In the genomic region with DNA sequence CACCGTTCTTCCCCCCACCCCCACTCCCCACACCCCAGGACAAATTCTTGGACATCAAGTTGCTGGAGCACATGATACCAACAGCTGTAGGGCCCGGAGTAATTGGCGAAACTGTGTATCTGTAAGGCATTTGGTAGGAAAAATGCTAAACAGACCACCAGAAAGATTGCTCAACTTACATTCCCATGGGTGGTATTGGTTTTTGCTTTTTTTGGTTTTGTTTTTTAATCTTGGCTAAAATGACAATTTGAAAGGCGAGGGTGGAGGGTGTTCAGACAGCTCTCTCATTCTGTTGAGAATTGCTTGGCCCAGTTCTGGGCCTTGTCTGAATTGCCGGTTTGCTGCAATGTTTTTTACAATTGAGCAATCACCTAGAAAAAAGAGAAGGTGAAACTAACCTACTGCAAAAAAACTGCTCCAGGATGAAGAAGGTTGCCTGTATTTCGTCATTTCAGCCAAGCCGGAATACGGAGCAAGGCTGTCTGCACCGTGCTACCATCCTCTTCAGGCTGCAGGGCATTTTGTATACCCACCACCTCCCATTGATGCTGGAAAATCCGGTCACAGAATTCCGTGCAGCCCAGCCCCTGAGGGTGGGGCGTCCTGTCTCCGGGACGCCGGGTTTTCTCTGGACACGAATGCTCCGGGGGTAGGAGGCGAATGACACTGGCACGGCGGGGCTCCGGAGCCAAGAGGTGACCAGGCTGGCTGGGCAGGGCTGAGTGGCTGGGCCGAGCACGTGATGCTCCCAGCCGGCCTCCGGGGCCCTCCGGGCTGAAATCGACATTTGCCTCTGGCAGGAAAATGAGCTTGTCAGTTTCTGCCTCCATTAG, we compare ENCODE assay signal across 8 cellular contexts. TPM values are rescaled to one million over a fixed set of nuclear protein-coding genes. Genes with fewer than 3 reads are reported as not detected.
DNase-seq lines count a peak whose midpoint lies in the region; ATAC-seq and TF ChIP-seq lines count a peak whose summit lies in the region.

A gene (plus strand): TSS at position 777 of the 833 bp plus-strand sequence. CDS start 28,058 bp downstream, outside the sequence.

- peaks cover 4% of the 10 kb centered on the region for H3K79me1 ChIP-seq in trophoblast cell (ENCODE audit: low read length)

- H3K9me2 ChIP-seq in GM23338 (ENCODE audit: insufficient read depth), result no peaks in the 10 kb centered on the region

- H3K4me1 ChIP-seq in GM23338 (ENCODE audit: insufficient read depth) (peaks cover 10% of the 10 kb centered on the region), trophoblast cell (ENCODE audit: control insufficient read depth in 1 of 2, insufficient read depth in 2 of 2, low read length in 2 of 2) (peaks cover 3 to 4% of the 10 kb centered on the region in 2 experiments)

- peak within 1 kb of the TSS; percentile 53 for H3K4me3 ChIP-seq in GM23338
- no peak within 1 kb of the TSS for H3K4me3 ChIP-seq in trophoblast cell (ENCODE audit: low read depth, low read length)

- H2BK120ac ChIP-seq in trophoblast cell (ENCODE audit: insufficient read depth, low read length, poor library complexity), result no peak within 1 kb of the TSS

- ATAC-seq in GM23338 (peak; percentile 93), left cardiac atrium (peak; percentile 91 to 92)
- no peak for ATAC-seq in activated naive CD4-positive, alpha-beta T cell treated with anti-CD3 and anti-CD28 coated beads, Interleukin-2, amount 50 U/mL, for 72 hours

- no peak within 1 kb of the TSS for H3K18ac ChIP-seq in trophoblast cell (ENCODE audit: low read length)

- H3K9me3 ChIP-seq in trophoblast cell (ENCODE audit: insufficient read depth, low read depth, low read length), result no peaks in the 10 kb centered on the region

- TF ChIP-seq CTCF in GM23338 (conservative IDR thresholded peaks at IDR 0.05; ENCODE audit: low read depth in 2 of 2), result no peak

- H3K23ac ChIP-seq in trophoblast cell (ENCODE audit: low read length), result no peak within 1 kb of the TSS

- H3K14ac ChIP-seq in trophoblast cell (ENCODE audit: low read length), result no peak within 1 kb of the TSS

- H3K27ac Mint-ChIP-seq in GM23338, result peak within 1 kb of the TSS; percentile 59; the same call in 1 of the 2 replicates
- no peak within 1 kb of the TSS for H3K27ac Mint-ChIP-seq in activated naive CD4-positive, alpha-beta T cell treated with anti-CD3 and anti-CD28 coated beads, Interleukin-2, amount 50 U/mL, for 72 hours

- H2AFZ ChIP-seq in GM23338 (peak within 1 kb of the TSS; percentile 81; the same call in 1 of the 2 replicates), trophoblast cell (ENCODE audit: insufficient read depth, low read length, poor library complexity) (no peak within 1 kb of the TSS)

- no peak within 1 kb of the TSS for H2BK12ac ChIP-seq in trophoblast cell (ENCODE audit: low read length)

- no peaks in the 10 kb centered on the region for H3K36me3 ChIP-seq in GM23338 (ENCODE audit: insufficient read depth)
- no peaks in the 10 kb centered on the region for H3K36me3 ChIP-seq in trophoblast cell (ENCODE audit: control insufficient read depth in 1 of 2, insufficient read depth in 2 of 2, low read length in 2 of 2)

- no peak within 1 kb of the TSS for H4K12ac ChIP-seq in trophoblast cell (ENCODE audit: low read depth, low read length)

- H3K4me2 ChIP-seq in GM23338 (peak within 1 kb of the TSS; percentile 81), trophoblast cell (ENCODE audit: low read length) (peak within 1 kb of the TSS; percentile 78)

- no peaks in the 10 kb centered on the region for H3K36me3 Mint-ChIP-seq in GM23338 (ENCODE audit: low read depth)
- H3K36me3 Mint-ChIP-seq in activated naive CD4-positive, alpha-beta T cell treated with anti-CD3 and anti-CD28 coated beads, Interleukin-2, amount 50 U/mL, for 72 hours, result no peaks in the 10 kb centered on the region

- DNase-seq in Caki2 (ENCODE audit: low read depth) (peak; percentile 57), GM23338 (ENCODE audit: low spot score) (peak; percentile 67), NCI-H2081 treated with DMSO at 0.1 percent for 48 hours (lab: John Stamatoyannopoulos, UW) (peak; percentile 9), amniotic epithelial cell (ENCODE audit: low read depth) (peak; percentile 53), left cardiac atrium (peak; percentile 73), trophoblast cell (peak; percentile 59 to 79), NK-92 (lab: John Stamatoyannopoulos, UW; ENCODE audit: unreplicated experiment) (no peak)
- no peak for DNase-seq in activated naive CD4-positive, alpha-beta T cell treated with anti-CD3 and anti-CD28 coated beads, Interleukin-2, amount 50 U/mL, for 72 hours (ENCODE audit: low spot score in 2 of 2)

- H3K79me2 ChIP-seq in GM23338 (replicated peaks; ENCODE audit: insufficient read depth), result no peaks in the 10 kb centered on the region
- H3K79me2 ChIP-seq in trophoblast cell (ENCODE audit: control insufficient read depth, insufficient read depth, low read length, poor library complexity), result no peaks in the 10 kb centered on the region

- H3K9ac ChIP-seq in trophoblast cell (ENCODE audit: low read length), result no peak within 1 kb of the TSS

- intact Hi-C loops in left cardiac atrium (cut with DNase I), result no loop called here

- peak within 1 kb of the TSS; percentile 80; the same call in 1 of the 2 replicates for H3K27ac ChIP-seq in GM23338 (ENCODE audit: low read depth)
- H3K27ac ChIP-seq in trophoblast cell (ENCODE audit: low read depth, low read length), result peak within 1 kb of the TSS; percentile 64

- H3K27me3 ChIP-seq in GM23338 (ENCODE audit: insufficient read depth) (peaks cover 8% of the 10 kb centered on the region), trophoblast cell (ENCODE audit: insufficient read depth, low read length) (no peaks in the 10 kb centered on the region)

- H4K20me1 ChIP-seq in GM23338 (replicated peaks; ENCODE audit: insufficient read depth), result no peaks in the 10 kb centered on the region

- H3F3A ChIP-seq in GM23338 (replicated peaks; ENCODE audit: low read depth), result no peaks in the 10 kb centered on the region

- peak within 1 kb of the TSS; percentile 7 for H4K91ac ChIP-seq in trophoblast cell (ENCODE audit: low read depth, low read length)

- in situ Hi-C loops in Caki2 (cut with HindIII; ENCODE audit: low pct_unique_long_range_greater_than_20kb, low sequenced_read_pairs), result no loop called here

- WGBS in trophoblast cell (ENCODE audit: extremely low coverage, insufficient coverage, insufficient read length), result no CpG with 5 or more reads among the region's 27 CpGs

- H3K4me1 Mint-ChIP-seq in GM23338, result peaks cover 25% of the 10 kb centered on the region

- peaks cover 1% of the 10 kb centered on the region for H3K27me3 Mint-ChIP-seq in GM23338 (ENCODE audit: insufficient read depth, low read depth, poor library complexity)

- H2BK5ac ChIP-seq in trophoblast cell (ENCODE audit: low read depth, low read length, poor library complexity), result no peak within 1 kb of the TSS

- H3K4me3 Mint-ChIP-seq in GM23338, result peak within 1 kb of the TSS; percentile 72

- H3K9me3 Mint-ChIP-seq in GM23338, result no peaks in the 10 kb centered on the region
- no peaks in the 10 kb centered on the region for H3K9me3 Mint-ChIP-seq in activated naive CD4-positive, alpha-beta T cell treated with anti-CD3 and anti-CD28 coated beads, Interleukin-2, amount 50 U/mL, for 72 hours

- no peak within 1 kb of the TSS for H2AK5ac ChIP-seq in trophoblast cell (ENCODE audit: low read length)

- no peak within 1 kb of the TSS for H3K4ac ChIP-seq in trophoblast cell (ENCODE audit: low read depth, low read length)

- peak within 1 kb of the TSS; percentile 23 for H4K8ac ChIP-seq in trophoblast cell (ENCODE audit: low read depth, low read length)

TF ChIP-seq in GM23338, 12 proteins besides CTCF, POLR2A, EP300 and RAD21 (continues in another document):
- TF ChIP-seq POLR2AphosphoS5 (IDR thresholded peaks at IDR 0.05; ENCODE audit: low read depth) (peak; percentile 42), EZH2 (IDR thresholded peaks at IDR 0.05; ENCODE audit: low read depth, unreplicated experiment) (no peak), ZNF114 (CRISPR knock-in tag; IDR thresholded peaks at IDR 0.05) (no peak)

RNA-seq across cellular contexts. Expression of the gene that starts here (rescaled TPM):
- total RNA-seq in Caki2 (2014; rRNA removed; shearing (Covaris generic); ENCODE audit: low replicate concordance), result 3.1 and 3.4 TPM in 2 replicates
- total RNA-seq in GM23338 (2014; rRNA removed; shearing (Covaris generic)), result 4.9 and 5.0 TPM in 2 replicates
- 0.99 and 1.2 TPM in 2 replicates for polyA plus RNA-seq in GM23338 (2016; fragmentation: Nextera tagmentation; extraction: Ambion mirVana)
- total RNA-seq in left cardiac atrium, result 10 to 100 TPM; 22.2 to 22.8 TPM
- 1.4 TPM in 2 replicates for polyA plus RNA-seq in trophoblast cell (2013)
- total RNA-seq in activated naive CD4-positive, alpha-beta T cell treated with anti-CD3 and anti-CD28 coated beads, Interleukin-2, amount 50 U/mL, for 72 hours, result not detected

Comparison
In these comparisons a context has a peak if more than half of its experiments do, and no peak if none do; other contexts are left out.
1. DNase-seq: peak in Caki2 (single experiment), GM23338 (single experiment), NCI-H2081 treated with DMSO at 0.1 percent for 48 hours (single experiment), amniotic epithelial cell (single experiment), left cardiac atrium (single experiment) and trophoblast cell (2 of 2); none in NK-92 (single experiment) and activated naive CD4-positive, alpha-beta T cell treated with anti-CD3 and anti-CD28 coated beads, Interleukin-2, amount 50 U/mL, for 72 hours (0 of 2).
2. ATAC-seq: peak in GM23338 (single experiment) and left cardiac atrium (2 of 2); none in activated naive CD4-positive, alpha-beta T cell treated with anti-CD3 and anti-CD28 coated beads, Interleukin-2, amount 50 U/mL, for 72 hours (0 of 2).